21 cellular contexts compared by ENCODE assay signal in the genomic region with DNA sequence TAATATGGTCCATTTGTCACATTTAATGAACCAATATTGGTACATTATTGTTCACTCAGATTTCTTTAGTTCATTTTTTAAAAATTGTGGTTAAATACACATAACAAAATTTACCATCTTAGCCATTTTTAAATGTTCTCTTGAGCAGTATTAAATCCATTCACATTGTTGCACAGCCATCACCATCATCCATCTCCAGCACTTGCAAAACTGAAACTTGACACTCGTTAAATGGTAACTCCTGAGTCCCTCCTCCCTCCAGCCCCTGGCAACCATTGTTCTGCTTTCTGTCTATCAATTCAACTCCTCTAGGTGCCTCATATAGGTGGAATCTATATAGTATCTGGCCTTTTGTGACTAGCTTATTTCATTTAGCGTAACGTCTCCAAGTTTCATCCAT.
"Had no signal": no experiment of that assay in that cellular context is flagged by ENCODE, and none has a peak within 500 bp of the region (broad histone marks: within the 10 kb centered on the region; RNA-seq: fewer than 3 reads in every experiment).

No MANE protein-coding gene starts in this region.

- DNase-seq: activated CD4-positive, alpha-beta T cell treated with anti-CD3 and anti-CD28 coated beads, Interleukin-2, amount 10 ng/mL, durations not matched to agents 7 days and 5 days; activated CD8-positive, alpha-beta T cell treated with anti-CD3 and anti-CD28 coated beads, Interleukin-2, amount 10 ng/mL, durations not matched to agents 7 days and 5 days; activated gamma-delta T cell; activated naive CD4-positive, alpha-beta T cell treated with anti-CD3 and anti-CD28 coated beads, Interleukin-2, amount 50 U/mL, for 16 hours; activated naive CD8-positive, alpha-beta T cell treated with anti-CD3 and anti-CD28 coated beads, Interleukin-2, amount 50 U/mL, for 24 hours; brain microvascular endothelial cell; central memory CD4-positive, alpha-beta T cell; dermis blood vessel endothelial cell; effector CD8-positive, alpha-beta T cell; heart left ventricle; islet precursor cell; left colon; mesenchymal stem cell; ovary; stimulated activated CD4-positive, alpha-beta T cell treated with anti-CD3 and anti-CD28 coated beads, Interleukin-1b, Interleukin-23, amount 100 ng/mL, for 48 hours; tibial artery had no signal

- H3K4me1 ChIP-seq: ascending aorta, heart left ventricle, prostate gland, right atrium auricular region, tibial artery had no signal

- H3K4me3 ChIP-seq: ascending aorta, heart left ventricle, ovary, prostate gland, right atrium auricular region, tibial artery had no signal

- H3K36me3 ChIP-seq: brain microvascular endothelial cell, ovary had no signal

- H3K27me3 ChIP-seq: ascending aorta, brain microvascular endothelial cell, heart left ventricle, neutrophil, ovary, right atrium auricular region, tibial artery had no signal

- H3K9me3 ChIP-seq: ascending aorta, heart left ventricle, neutrophil, ovary, prostate gland, right atrium auricular region, tibial artery had no signal

- ATAC-seq: activated CD4-positive, CD25-positive, alpha-beta regulatory T cell treated with anti-CD3 and anti-CD28 coated beads, Interleukin-2, amount 50 U/mL, for 24 hours; activated CD8-positive, alpha-beta T cell treated with anti-CD3 and anti-CD28 coated beads, Interleukin-2, amount 10 ng/mL, durations not matched to agents 7 days and 5 days; activated naive CD8-positive, alpha-beta T cell treated with anti-CD3 and anti-CD28 coated beads, Interleukin-2, amount 50 U/mL, for 24 hours; heart left ventricle; left colon had no signal
